8 cellular contexts compared by ENCODE assay signal in the genomic region with DNA sequence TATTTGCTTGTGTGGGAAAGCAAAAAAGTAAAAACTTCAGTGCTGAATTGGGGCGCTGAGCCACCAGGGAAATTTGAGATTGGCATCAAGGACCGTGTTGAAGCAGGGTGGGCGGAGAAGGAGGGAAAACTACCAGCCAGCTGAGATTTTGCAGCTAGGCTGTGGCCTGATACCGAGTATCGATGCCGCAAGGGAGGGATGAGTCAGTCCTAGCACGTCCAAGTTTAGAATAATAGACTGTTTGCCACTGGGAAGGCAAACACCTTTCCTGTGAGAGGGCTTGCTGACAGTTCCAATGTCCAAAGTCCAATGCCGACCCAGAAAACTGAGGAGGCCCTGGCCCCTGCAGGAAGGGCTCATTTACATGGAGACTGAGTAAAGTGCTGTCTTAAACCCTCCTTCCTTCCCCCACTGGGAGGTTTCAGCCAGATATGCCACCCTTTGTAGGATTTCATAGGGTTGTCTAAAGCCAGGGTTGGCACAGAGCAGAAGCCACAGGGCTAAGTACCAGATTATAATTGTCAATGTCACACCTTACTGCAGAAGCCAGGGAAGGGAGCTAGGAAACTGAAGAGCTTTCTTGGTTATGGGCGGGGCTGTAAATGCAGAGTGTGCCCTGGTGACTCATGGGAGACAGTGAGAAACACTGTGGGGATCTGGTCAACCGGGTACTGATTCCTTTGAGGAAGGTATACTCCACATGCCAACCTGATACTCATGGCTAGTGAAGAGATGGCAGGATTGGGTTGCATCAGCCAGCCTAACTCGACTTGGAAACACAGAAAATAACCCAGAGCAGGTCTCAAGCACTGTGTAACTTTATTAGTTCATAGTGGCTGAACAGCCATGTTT. TPM values are rescaled to one million over a fixed set of nuclear protein-coding genes. Genes with fewer than 3 reads are reported as not detected.
DNase-seq lines count a peak whose midpoint lies in the region; ATAC-seq and TF ChIP-seq lines count a peak whose summit lies in the region.

No MANE protein-coding gene starts in this region.

- H3K4me2 ChIP-seq in KMS-11 (no peak overlapping the region), hepatocyte (peak overlapping the region; percentile 57)

- peaks cover 9% of the 10 kb centered on the region for H3K4me1 ChIP-seq in KMS-11 (ENCODE audit: low read depth, poor library complexity, severe bottlenecking)
- peaks cover 26% of the 10 kb centered on the region for H3K4me1 ChIP-seq in hepatocyte (ENCODE audit: insufficient read depth)

- TF ChIP-seq CTCF in KMS-11 (conservative IDR thresholded peaks at IDR 0.05; ENCODE audit: low read depth, low read length) (no peak), WTC11 (IDR thresholded peaks at IDR 0.05) (no peak), hepatocyte (IDR thresholded peaks at IDR 0.05; ENCODE audit: poor library complexity) (no peak)

- H3K27me3 ChIP-seq in KMS-11 (ENCODE audit: insufficient read depth, low read depth): no peaks in the 10 kb centered on the region
- no peaks in the 10 kb centered on the region for H3K27me3 ChIP-seq in hepatocyte

- 21% methylated on average over 11 of the region's 11 CpGs for WGBS in hepatocyte (ENCODE audit: low lambda C conversion rate, missing lambda C conversion rate)

- DNase-seq in COLO829 (ENCODE audit: low spot score): peak; percentile 74
- DNase-seq in WTC11 (ENCODE audit: low spot score): peak; percentile 35
- peak; percentile 85 for DNase-seq in hepatocyte (ENCODE audit: low spot score)
- peak; percentile 45 for DNase-seq in skeletal muscle cell (ENCODE audit: low read depth)

- H3K4me1 Mint-ChIP-seq in WTC11: peaks cover 36% of the 10 kb centered on the region

- H3K27ac Mint-ChIP-seq in WTC11: peak overlapping the region; percentile 94

- H2AFZ ChIP-seq in KMS-11 (ENCODE audit: low read depth) (peak overlapping the region; percentile 29), hepatocyte (peak overlapping the region; percentile 5)

- H4K20me1 ChIP-seq in KMS-11 (ENCODE audit: insufficient read depth) (no peaks in the 10 kb centered on the region), hepatocyte (ENCODE audit: insufficient read depth, poor library complexity, severe bottlenecking) (no peaks in the 10 kb centered on the region)

- H3K4me3 Mint-ChIP-seq in WTC11: peak overlapping the region; percentile 50

- H3K4me3 ChIP-seq in KMS-11 (IDR thresholded peaks at IDR 0.05; ENCODE audit: insufficient read depth, low read depth, low read length): no peak overlapping the region
- no peak overlapping the region for H3K4me3 ChIP-seq in hepatocyte
- H3K4me3 ChIP-seq in skeletal muscle cell (ENCODE audit: low read depth, low read length): no peak overlapping the region

- H3K27me3 Mint-ChIP-seq in WTC11 (ENCODE audit: low read depth): no peaks in the 10 kb centered on the region; the same call in 1 of the 2 replicates

- H3K9me3 Mint-ChIP-seq in WTC11: no peaks in the 10 kb centered on the region

- CTCF ChIA-PET in WTC11 (lab: Charles Lee): interaction anchor here (0.6 to 4.6 kb wide), 6 partner anchors 18 to 98 kb away, joined by 3 to 59 read pairs (median 4); no protein-coding TSS in a partner anchor

- no peaks in the 10 kb centered on the region for H3K9me3 ChIP-seq in hepatocyte (ENCODE audit: low read depth)

- POLR2A ChIA-PET in WTC11 (lab: Charles Lee): interaction anchor here (0.6 to 1.1 kb wide), 2 partner anchors 17 to 73 kb away, joined by 3 to 4 read pairs; no protein-coding TSS in a partner anchor

- H3K79me2 ChIP-seq in KMS-11 (ENCODE audit: insufficient read depth, low read depth): no peaks in the 10 kb centered on the region
- no peaks in the 10 kb centered on the region for H3K79me2 ChIP-seq in hepatocyte

- no peak overlapping the region for H3K9ac ChIP-seq in KMS-11

- no peak overlapping the region for H3K27ac ChIP-seq in KMS-11
- H3K27ac ChIP-seq in hepatocyte: peak overlapping the region; percentile 96

- H3K36me3 ChIP-seq in KMS-11 (ENCODE audit: insufficient read depth) (no peaks in the 10 kb centered on the region), hepatocyte (replicated peaks; ENCODE audit: insufficient read depth, low read depth) (no peaks in the 10 kb centered on the region)

- H3K9me2 ChIP-seq in hepatocyte (replicated peaks; ENCODE audit: insufficient read depth): no peaks in the 10 kb centered on the region

- peak; percentile 59 for ATAC-seq in WTC11
- no peak for ATAC-seq in HG03139 (IDR thresholded peaks at IDR 0.05; ENCODE audit: unreplicated experiment)
- no peak for ATAC-seq in HG03378 (IDR thresholded peaks at IDR 0.05; ENCODE audit: unreplicated experiment)
- ATAC-seq in GM21737 (IDR thresholded peaks at IDR 0.05; ENCODE audit: unreplicated experiment): no peak

- no peaks in the 10 kb centered on the region for H3K36me3 Mint-ChIP-seq in WTC11

TF ChIP-seq in WTC11, 78 proteins besides CTCF, POLR2A, EP300 and RAD21:
- TF ChIP-seq ZNF671 (CRISPR knock-in tag; IDR thresholded peaks at IDR 0.05): 0 out of 2 replicates have a peak, but pooled peaks have one; percentile 77
- 0 out of 2 replicates have a peak, but pooled peaks have one; percentile 3 for TF ChIP-seq NFE2L1 (CRISPR knock-in tag; IDR thresholded peaks at IDR 0.05)
- peak; percentile 93 for TF ChIP-seq GABPB1 (CRISPR knock-in tag; IDR thresholded peaks at IDR 0.05)
- no peak for TF ChIP-seq CREB1 (CRISPR knock-in tag; IDR thresholded peaks at IDR 0.05)
- TF ChIP-seq, protein P1, sequence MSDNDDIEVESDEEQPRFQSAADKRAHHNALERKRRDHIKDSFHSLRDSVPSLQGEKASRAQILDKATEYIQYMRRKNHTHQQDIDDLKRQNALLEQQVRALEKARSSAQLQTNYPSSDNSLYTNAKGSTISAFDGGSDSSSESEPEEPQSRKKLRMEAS (CRISPR knock-in tag; IDR thresholded peaks at IDR 0.05): peak; percentile 45
TF ChIP-seq in WTC11: peak in this region for 4.

RNA-seq across cellular contexts. Expression of a gene that starts 28.4 kb away (rescaled TPM):
- total RNA-seq in WTC11 (2021) (36.0 to 40.0 TPM (median 38.5 TPM) in 3 replicates), hepatocyte (21.3 and 23.0 TPM in 2 replicates)
- 14.3 and 16.0 TPM in 2 replicates for polyA plus RNA-seq in hepatocyte

Comparison
In these comparisons a context has a peak if more than half of its experiments do, and no peak if none do; other contexts are left out.
1. DNase-seq: peak in every context shown above with its lines; median percentile 85 in hepatocyte; 74 in COLO829; 45 in skeletal muscle cell; 35 in WTC11.